13 cellular contexts compared by ENCODE assay signal in genomic region chr5:50965621-50966362, GRCh38.
A peak's percentile ranks its signal among the peaks of the same experiment; 100 is the strongest.
DNase-seq lines count a peak whose midpoint lies in the region; ATAC-seq and TF ChIP-seq lines count a peak whose summit lies in the region.
"Had no signal": no experiment of that assay in that cellular context is flagged by ENCODE, and none has a peak within 500 bp of the region (broad histone marks: within the 10 kb centered on the region; RNA-seq: fewer than 3 reads in every experiment).

No MANE protein-coding gene starts in this region.

- H3K27ac Mint-ChIP-seq in activated CD8-positive, alpha-beta memory T cell treated with anti-CD3 and anti-CD28 coated beads, Interleukin-2, amount 10 ng/mL, durations not matched to agents 7 days and 5 days, result no peak overlapping the region
- H3K27ac Mint-ChIP-seq in activated B cell treated with CpG ODN at 0.5 μM for 24 hours, result no peak overlapping the region
- peak overlapping the region; percentile 63 for H3K27ac Mint-ChIP-seq in stimulated activated naive B cell treated with anti-CD40 and anti-IgM and Interleukin-4, amounts not matched to agents 10 μg/mL and 1 μg/mL and 100 μg/mL, for 72 hours

- H3K27me3 Mint-ChIP-seq in activated CD8-positive, alpha-beta memory T cell treated with anti-CD3 and anti-CD28 coated beads, Interleukin-2, amount 10 ng/mL, durations not matched to agents 7 days and 5 days, result peaks cover 82% of the 10 kb centered on the region
- peaks cover 67% of the 10 kb centered on the region for H3K27me3 Mint-ChIP-seq in activated B cell treated with CpG ODN at 0.5 μM for 24 hours
- peaks cover 71 to 81% of the 10 kb centered on the region in 2 donors for H3K27me3 Mint-ChIP-seq in stimulated activated naive B cell treated with anti-CD40 and anti-IgM and Interleukin-4, amounts not matched to agents 10 μg/mL and 1 μg/mL and 100 μg/mL, for 72 hours

- no peak for ATAC-seq in activated CD8-positive, alpha-beta memory T cell treated with anti-CD3 and anti-CD28 coated beads, Interleukin-2, amount 10 ng/mL, durations not matched to agents 7 days and 5 days
- ATAC-seq in activated B cell treated with CpG ODN at 0.5 μM for 24 hours (ENCODE audit: low read depth) (no peak), left cardiac atrium (no peak)
- ATAC-seq in stimulated activated naive B cell treated with anti-CD40 and anti-IgM and Interleukin-4, amounts not matched to agents 10 μg/mL and 1 μg/mL and 100 μg/mL, for 72 hours (replicated peaks), result no peak

- no peaks in the 10 kb centered on the region for H3K9me3 Mint-ChIP-seq in activated CD8-positive, alpha-beta memory T cell treated with anti-CD3 and anti-CD28 coated beads, Interleukin-2, amount 10 ng/mL, durations not matched to agents 7 days and 5 days (ENCODE audit: low read depth)
- peaks cover 3% of the 10 kb centered on the region for H3K9me3 Mint-ChIP-seq in activated B cell treated with CpG ODN at 0.5 μM for 24 hours
- H3K9me3 Mint-ChIP-seq in stimulated activated naive B cell treated with anti-CD40 and anti-IgM and Interleukin-4, amounts not matched to agents 10 μg/mL and 1 μg/mL and 100 μg/mL, for 72 hours, result no peaks in the 10 kb centered on the region

- H3K4me3 Mint-ChIP-seq in activated CD8-positive, alpha-beta memory T cell treated with anti-CD3 and anti-CD28 coated beads, Interleukin-2, amount 10 ng/mL, durations not matched to agents 7 days and 5 days, result peak overlapping the region; percentile 21
- H3K4me3 Mint-ChIP-seq in activated B cell treated with CpG ODN at 0.5 μM for 24 hours, result peak overlapping the region; percentile 53
- H3K4me3 Mint-ChIP-seq in stimulated activated naive B cell treated with anti-CD40 and anti-IgM and Interleukin-4, amounts not matched to agents 10 μg/mL and 1 μg/mL and 100 μg/mL, for 72 hours, result peak overlapping the region; percentile 33 to 81

- H3K9me3 ChIP-seq in iPS-18c (ENCODE audit: control insufficient read depth, insufficient read depth, low read length), result no peaks in the 10 kb centered on the region
- H3K9me3 ChIP-seq: adrenal gland, sigmoid colon had no signal

- POLR2A ChIA-PET in activated B cell treated with CpG ODN at 0.5 μM for 24 hours (lab: Charles Lee), result no interaction called here

- TF ChIP-seq CTCF in activated B cell treated with CpG ODN at 0.5 μM for 24 hours (IDR thresholded peaks at IDR 0.05), result no peak

- no peak for DNase-seq in activated CD8-positive, alpha-beta memory T cell treated with anti-CD3 and anti-CD28 coated beads, Interleukin-2, amount 10 ng/mL, durations not matched to agents 7 days and 5 days
- DNase-seq in activated CD8-positive, alpha-beta memory T cell treated with anti-CD3 and anti-CD28 coated beads for 24 hours, result no peak
- DNase-seq in activated B cell treated with CpG ODN at 0.5 μM for 24 hours (no peak), NCI-H187 treated with DMSO at 0.1 percent for 48 hours (lab: John Stamatoyannopoulos, UW) (no peak), left cardiac atrium (no peak), middle frontal gyrus (ENCODE audit: extremely low spot score, low spot score) (no peak)
- DNase-seq in stimulated activated naive B cell treated with anti-CD40 and anti-IgM and Interleukin-4, amounts not matched to agents 10 μg/mL and 1 μg/mL and 100 μg/mL, for 72 hours, result no peak
- DNase-seq: activated CD4-positive, alpha-beta T cell treated with anti-CD3 and anti-CD28 coated beads, Interleukin-2, amount 50 U/mL, for 1 hour; adrenal gland; mammary epithelial cell; NK-92 treated with Interleukin-12 subunit alpha and Interleukin-12 subunit beta, amount 100 ng/mL, for 24 hours; sigmoid colon had no signal

- H3K36me3 Mint-ChIP-seq in activated CD8-positive, alpha-beta memory T cell treated with anti-CD3 and anti-CD28 coated beads, Interleukin-2, amount 10 ng/mL, durations not matched to agents 7 days and 5 days, result no peaks in the 10 kb centered on the region
- no peaks in the 10 kb centered on the region for H3K36me3 Mint-ChIP-seq in activated B cell treated with CpG ODN at 0.5 μM for 24 hours (ENCODE audit: low read depth)
- H3K36me3 Mint-ChIP-seq in stimulated activated naive B cell treated with anti-CD40 and anti-IgM and Interleukin-4, amounts not matched to agents 10 μg/mL and 1 μg/mL and 100 μg/mL, for 72 hours, result peaks cover 0 to 2% of the 10 kb centered on the region in 2 donors

- CTCF ChIA-PET in activated CD8-positive, alpha-beta memory T cell treated with anti-CD3 and anti-CD28 coated beads, Interleukin-2, amount 10 ng/mL, durations not matched to agents 7 days and 5 days (lab: Charles Lee), result interaction anchor here (1.2 to 2.0 kb wide), 3 partner anchors 9 to 1391 kb away, joined by 3 to 5 read pairs (median 3); no protein-coding TSS in a partner anchor
- CTCF ChIA-PET in activated B cell treated with CpG ODN at 0.5 μM for 24 hours (lab: Charles Lee), result no interaction called here

- H3K4me3 ChIP-seq in iPS-18c (ENCODE audit: insufficient read depth, low read depth, low read length), result peak overlapping the region; percentile 5; the same call in 1 of the 2 replicates
- H3K4me3 ChIP-seq: adrenal gland had no signal

- intact Hi-C loops in activated B cell treated with CpG ODN at 0.5 μM for 24 hours (cut with micrococcal nuclease), result loop anchor here (10.0 kb wide), 2 partner anchors 419 to 1819 kb away; partner anchors contain the start of genes ISL1, ITGA1 and PELO
- intact Hi-C loops in left cardiac atrium (cut with DNase I), result loop anchor here in 1 of 2 donors (10.0 kb wide), 1 partner anchor 1689 kb away; no protein-coding TSS in a partner anchor

- peaks cover 53% of the 10 kb centered on the region for H3K4me1 Mint-ChIP-seq in activated CD8-positive, alpha-beta memory T cell treated with anti-CD3 and anti-CD28 coated beads, Interleukin-2, amount 10 ng/mL, durations not matched to agents 7 days and 5 days
- H3K4me1 Mint-ChIP-seq in activated B cell treated with CpG ODN at 0.5 μM for 24 hours, result peaks cover 65% of the 10 kb centered on the region
- peaks cover 42 to 69% of the 10 kb centered on the region in 2 donors for H3K4me1 Mint-ChIP-seq in stimulated activated naive B cell treated with anti-CD40 and anti-IgM and Interleukin-4, amounts not matched to agents 10 μg/mL and 1 μg/mL and 100 μg/mL, for 72 hours
